25 cellular contexts compared by ENCODE assay signal in genomic region chr2:2840101-2840531, GRCh38.
A peak's percentile ranks its signal among the peaks of the same experiment; 100 is the strongest.
DNase-seq lines count a peak whose midpoint lies in the region; TF ChIP-seq lines count a peak whose summit lies in the region.
"Had no signal": no experiment of that assay in that cellular context is flagged by ENCODE, and none has a peak within 500 bp of the region (broad histone marks: within the 10 kb centered on the region; RNA-seq: fewer than 3 reads in every experiment).

No MANE protein-coding gene starts in this region.

- WGBS in endodermal cell (ENCODE audit: insufficient coverage in 1 of 2, insufficient read length in 1 of 2), 2 experiments = 89 to 98% methylated on average over 8 to 10 of the region's 10 CpGs
- WGBS in neuronal stem cell (ENCODE audit: extremely low coverage in 2 of 2, insufficient read length in 2 of 2, insufficient replicate concordance in 1 of 2), 2 donors = no CpG with 5 or more reads among the region's 10 CpGs
- 66 to 78% methylated on average over 10 of the region's 10 CpGs for WGBS in testis, 2 donors

- no peaks in the 10 kb centered on the region for H3K36me3 ChIP-seq in endodermal cell (ENCODE audit: control insufficient read depth, insufficient read depth, low read length)
- no peaks in the 10 kb centered on the region for H3K36me3 ChIP-seq in neuronal stem cell (replicated peaks in 1 of 2; ENCODE audit: control insufficient read depth in 2 of 2, insufficient read depth in 2 of 2, low read length in 2 of 2)
- H3K36me3 ChIP-seq in testis (ENCODE audit: low read depth, missing control alignments) = no peaks in the 10 kb centered on the region
- H3K36me3 ChIP-seq: adrenal gland, brain microvascular endothelial cell, transverse colon had no signal

- no peak overlapping the region for H2BK15ac ChIP-seq in neuronal stem cell (ENCODE audit: low read length)

- intact Hi-C loops in testis (cut with DNase I; ENCODE audit: low total_unique reads) = no loop called here

- H3K79me1 ChIP-seq in neuronal stem cell (ENCODE audit: low read depth, low read length) = no peaks in the 10 kb centered on the region

- peak; percentile 2 for DNase-seq in activated CD4-positive, alpha-beta T cell treated with anti-CD3 and anti-CD28 coated beads for 1 hour
- DNase-seq in activated CD4-positive, alpha-beta T cell treated with anti-CD3 and anti-CD28 coated beads, Interleukin-2, amount 50 U/mL, for 4 hours = no peak
- peak; percentile 22 for DNase-seq in endodermal cell
- DNase-seq in neuronal stem cell (ENCODE audit: low spot score) = no peak
- peak; percentile 26 for DNase-seq in testis
- DNase-seq in chondrocyte (ENCODE audit: low spot score) = no peak
- no peak for DNase-seq in NCI-H2081 treated with DMSO at 0.1 percent for 48 hours (lab: John Stamatoyannopoulos, UW)
- DNase-seq in SIG-M5 treated with dmso at 0.1 percent for 504 hours (lab: John Stamatoyannopoulos, UW; ENCODE audit: unreplicated experiment) = no peak
- DNase-seq: activated B cell treated with CpG ODN at 0.5 μM for 24 hours; activated naive CD4-positive, alpha-beta T cell; activated T-cell treated with anti-CD3 and anti-CD28 coated beads, Interleukin-2, amount 50 U/mL, for 4 hours; brain microvascular endothelial cell; GF-D8; GM23248; HFFc6; NCI-H1105; NCI-H2081; OCI-M1; stimulated activated CD4-positive, alpha-beta T cell treated with anti-CD3 and anti-CD28 coated beads, Interleukin-4, amount 100 ng/mL, for 24 hours; stimulated activated naive CD4-positive, alpha-beta T cell; transverse colon had no signal

- H3K27me3 Mint-ChIP-seq in endodermal cell (ENCODE audit: insufficient read depth) (peaks cover 2% of the 10 kb centered on the region), chondrocyte (ENCODE audit: low read depth) (no peaks in the 10 kb centered on the region)
- H3K27me3 Mint-ChIP-seq: B cell; dendritic cell treated with granulocyte-macrophage colony-stimulating factor and Interleukin-4, amounts not matched to agents 40 ng/mL and 50 ng/mL, for 4 days had no signal

- no peak overlapping the region for H3K27ac Mint-ChIP-seq in endodermal cell
- H3K27ac Mint-ChIP-seq in chondrocyte (ENCODE audit: unreplicated experiment) = no peak overlapping the region
- H3K27ac Mint-ChIP-seq: activated B cell treated with CpG ODN at 0.5 μM for 24 hours; activated CD8-positive, alpha-beta T cell treated with anti-CD3 and anti-CD28 coated beads, Interleukin-2, amount 10 ng/mL, durations not matched to agents 7 days and 5 days; B cell; dendritic cell treated with granulocyte-macrophage colony-stimulating factor and Interleukin-4, amounts not matched to agents 40 ng/mL and 50 ng/mL, for 4 days; HFFc6 had no signal

- H3K4me1 ChIP-seq in endodermal cell (ENCODE audit: control insufficient read depth, insufficient read depth, low read length) = no peaks in the 10 kb centered on the region
- peaks cover 0 to 1% of the 10 kb centered on the region in 2 donors for H3K4me1 ChIP-seq in neuronal stem cell (ENCODE audit: control insufficient read depth in 2 of 2, insufficient read depth in 1 of 2, low read depth in 1 of 2, low read length in 2 of 2)
- no peaks in the 10 kb centered on the region for H3K4me1 ChIP-seq in testis
- H3K4me1 ChIP-seq: adrenal gland, transverse colon had no signal

- no peak overlapping the region for H2AK5ac ChIP-seq in neuronal stem cell (ENCODE audit: low read depth, low read length)

- H3K4me2 ChIP-seq in neuronal stem cell (ENCODE audit: insufficient read depth, low read length, poor library complexity, severe bottlenecking) = no peak overlapping the region

- H4K91ac ChIP-seq in neuronal stem cell (ENCODE audit: low read depth, low read length, poor library complexity) = no peak overlapping the region

- no peak overlapping the region for H3K18ac ChIP-seq in neuronal stem cell (ENCODE audit: low read length)

- TF ChIP-seq CTCF in endodermal cell (conservative IDR thresholded peaks at IDR 0.05) (no peak), testis (IDR thresholded peaks at IDR 0.05) (no peak), chondrocyte (IDR thresholded peaks at IDR 0.05) (no peak)

- H2AFZ ChIP-seq in neuronal stem cell (ENCODE audit: low read length) = peak overlapping the region; percentile 7
- H2AFZ ChIP-seq: GM23248 had no signal

- H2BK12ac ChIP-seq in neuronal stem cell (ENCODE audit: low read length) = no peak overlapping the region

- no peak overlapping the region for H3K4ac ChIP-seq in neuronal stem cell (ENCODE audit: low read length)

- peaks cover 4% of the 10 kb centered on the region for H3K9me3 ChIP-seq in endodermal cell (ENCODE audit: control insufficient read depth, low read length)
- no peaks in the 10 kb centered on the region for H3K9me3 ChIP-seq in neuronal stem cell (replicated peaks in 1 of 2; ENCODE audit: control insufficient read depth in 2 of 2, insufficient read depth in 1 of 2, low read depth in 1 of 2, low read length in 2 of 2)
- H3K9me3 ChIP-seq in testis = no peaks in the 10 kb centered on the region
- H3K9me3 ChIP-seq: adrenal gland, transverse colon had no signal

- H4K8ac ChIP-seq in neuronal stem cell (ENCODE audit: low read depth, low read length) = no peak overlapping the region

- H3K4me1 Mint-ChIP-seq in endodermal cell (no peaks in the 10 kb centered on the region), chondrocyte (ENCODE audit: low read depth) (peaks cover 5% of the 10 kb centered on the region)
- H3K4me1 Mint-ChIP-seq: activated B cell treated with CpG ODN at 0.5 μM for 24 hours, B cell had no signal

- H3K23ac ChIP-seq in neuronal stem cell (ENCODE audit: low read depth, low read length, poor library complexity) = no peak overlapping the region

- no peak overlapping the region for H3K4me3 ChIP-seq in endodermal cell (ENCODE audit: low read length)
- H3K4me3 ChIP-seq in neuronal stem cell (ENCODE audit: low read length in 2 of 2) = no peak overlapping the region
- H3K4me3 ChIP-seq in testis = no peak overlapping the region
- H3K4me3 ChIP-seq: adrenal gland, GM23248, transverse colon had no signal

- H3K9me3 Mint-ChIP-seq in endodermal cell (peaks cover 2% of the 10 kb centered on the region), chondrocyte (ENCODE audit: low read depth) (no peaks in the 10 kb centered on the region)
- H3K9me3 Mint-ChIP-seq: activated T-cell treated with anti-CD3 and anti-CD28 coated beads, Interleukin-2, amount 50 U/mL, for 4 hours; dendritic cell treated with granulocyte-macrophage colony-stimulating factor and Interleukin-4, amounts not matched to agents 40 ng/mL and 50 ng/mL, for 4 days had no signal

- H3K27ac ChIP-seq in endodermal cell (ENCODE audit: low read depth, low read length) (no peak overlapping the region), neuronal stem cell (replicated peaks; ENCODE audit: low read length) (no peak overlapping the region), testis (no peak overlapping the region)
- H3K27ac ChIP-seq: adrenal gland, brain microvascular endothelial cell, GM23248, transverse colon had no signal

- no peak overlapping the region for H3K9ac ChIP-seq in endodermal cell (ENCODE audit: extremely low read depth, low read length, poor library complexity, severe bottlenecking)
- no peak overlapping the region for H3K9ac ChIP-seq in neuronal stem cell (ENCODE audit: low read depth, low read length, poor library complexity)
- H3K9ac ChIP-seq: GM23248 had no signal

- no peak overlapping the region for H3K4me3 Mint-ChIP-seq in endodermal cell
- no peak overlapping the region for H3K4me3 Mint-ChIP-seq in chondrocyte (ENCODE audit: unreplicated experiment)
- H3K4me3 Mint-ChIP-seq: activated B cell treated with CpG ODN at 0.5 μM for 24 hours; activated CD8-positive, alpha-beta T cell treated with anti-CD3 and anti-CD28 coated beads, Interleukin-2, amount 10 ng/mL, durations not matched to agents 7 days and 5 days; activated T-cell treated with anti-CD3 and anti-CD28 coated beads, Interleukin-2, amount 50 U/mL, for 4 hours; B cell; dendritic cell treated with granulocyte-macrophage colony-stimulating factor and Interleukin-4, amounts not matched to agents 40 ng/mL and 50 ng/mL, for 4 days; HFFc6 had no signal

- no peak overlapping the region for H2BK5ac ChIP-seq in neuronal stem cell (ENCODE audit: low read length)

- H3K27me3 ChIP-seq in endodermal cell (ENCODE audit: control insufficient read depth, insufficient read depth, low read length, poor library complexity, severe bottlenecking) (no peaks in the 10 kb centered on the region), neuronal stem cell (ENCODE audit: control insufficient read depth in 3 of 3, insufficient read depth in 3 of 3, low read depth in 1 of 3, low read length in 3 of 3) (no peaks in the 10 kb centered on the region), testis (no peaks in the 10 kb centered on the region)
- H3K27me3 ChIP-seq: adrenal gland, brain microvascular endothelial cell, transverse colon had no signal

- no peak overlapping the region for H3K14ac ChIP-seq in neuronal stem cell (ENCODE audit: low read length)

- H2BK120ac ChIP-seq in neuronal stem cell (ENCODE audit: low read depth, low read length) = no peak overlapping the region

- TF ChIP-seq POLR2A in testis (IDR thresholded peaks at IDR 0.05) = no peak

- H3K36me3 Mint-ChIP-seq in endodermal cell (ENCODE audit: low read depth) = no peaks in the 10 kb centered on the region
- H3K36me3 Mint-ChIP-seq in chondrocyte (ENCODE audit: low read depth) = no peaks in the 10 kb centered on the region

Comparison
In these comparisons a context has a peak if more than half of its experiments do, and no peak if none do; other contexts are left out.
1. DNase-seq: peak in activated CD4-positive, alpha-beta T cell treated with anti-CD3 and anti-CD28 coated beads for 1 hour (single experiment), endodermal cell (single experiment) and testis (single experiment); none in activated CD4-positive, alpha-beta T cell treated with anti-CD3 and anti-CD28 coated beads, Interleukin-2, amount 50 U/mL, for 4 hours (0 of 2), neuronal stem cell (single experiment), chondrocyte (single experiment), NCI-H2081 treated with DMSO at 0.1 percent for 48 hours (single experiment) and SIG-M5 treated with dmso at 0.1 percent for 504 hours (single experiment).